ENCODE assay signal across 6 cellular contexts in genomic region chr7:135858851-135859250, GRCh38.
"Had no signal": no experiment of that assay in that cellular context is flagged by ENCODE, and none has a peak within 500 bp of the region (broad histone marks: within the 10 kb centered on the region; RNA-seq: fewer than 3 reads in every experiment).

No MANE protein-coding gene starts in this region.

- ATAC-seq: K562 had no signal

- H2AFZ ChIP-seq: GM23248 had no signal

- H3K27ac Mint-ChIP-seq: H9 had no signal

- H3K9ac ChIP-seq: GM23248 had no signal

- H3K4me3 ChIP-seq: GM23248, K562 had no signal

- H3K4me3 Mint-ChIP-seq: H9 had no signal

- H3K27ac ChIP-seq: GM23248 had no signal

- DNase-seq: GOT3, H9, HCEC 1CT, KG1 had no signal
